In genomic region chr16:57042157-57043111, GRCh38 we compare ENCODE assay signal across 1 cellular context.
TF ChIP-seq lines count a peak whose summit lies in the region.

No MANE protein-coding gene starts in this region.

TF ChIP-seq in GM12878, 131 proteins besides CTCF, POLR2A, EP300 and RAD21 (continued from another document and continues in another):
- TF ChIP-seq ZNF207 (IDR thresholded peaks at IDR 0.05; ENCODE audit: borderline replicate concordance), result no peak
- TF ChIP-seq, protein P1, sequence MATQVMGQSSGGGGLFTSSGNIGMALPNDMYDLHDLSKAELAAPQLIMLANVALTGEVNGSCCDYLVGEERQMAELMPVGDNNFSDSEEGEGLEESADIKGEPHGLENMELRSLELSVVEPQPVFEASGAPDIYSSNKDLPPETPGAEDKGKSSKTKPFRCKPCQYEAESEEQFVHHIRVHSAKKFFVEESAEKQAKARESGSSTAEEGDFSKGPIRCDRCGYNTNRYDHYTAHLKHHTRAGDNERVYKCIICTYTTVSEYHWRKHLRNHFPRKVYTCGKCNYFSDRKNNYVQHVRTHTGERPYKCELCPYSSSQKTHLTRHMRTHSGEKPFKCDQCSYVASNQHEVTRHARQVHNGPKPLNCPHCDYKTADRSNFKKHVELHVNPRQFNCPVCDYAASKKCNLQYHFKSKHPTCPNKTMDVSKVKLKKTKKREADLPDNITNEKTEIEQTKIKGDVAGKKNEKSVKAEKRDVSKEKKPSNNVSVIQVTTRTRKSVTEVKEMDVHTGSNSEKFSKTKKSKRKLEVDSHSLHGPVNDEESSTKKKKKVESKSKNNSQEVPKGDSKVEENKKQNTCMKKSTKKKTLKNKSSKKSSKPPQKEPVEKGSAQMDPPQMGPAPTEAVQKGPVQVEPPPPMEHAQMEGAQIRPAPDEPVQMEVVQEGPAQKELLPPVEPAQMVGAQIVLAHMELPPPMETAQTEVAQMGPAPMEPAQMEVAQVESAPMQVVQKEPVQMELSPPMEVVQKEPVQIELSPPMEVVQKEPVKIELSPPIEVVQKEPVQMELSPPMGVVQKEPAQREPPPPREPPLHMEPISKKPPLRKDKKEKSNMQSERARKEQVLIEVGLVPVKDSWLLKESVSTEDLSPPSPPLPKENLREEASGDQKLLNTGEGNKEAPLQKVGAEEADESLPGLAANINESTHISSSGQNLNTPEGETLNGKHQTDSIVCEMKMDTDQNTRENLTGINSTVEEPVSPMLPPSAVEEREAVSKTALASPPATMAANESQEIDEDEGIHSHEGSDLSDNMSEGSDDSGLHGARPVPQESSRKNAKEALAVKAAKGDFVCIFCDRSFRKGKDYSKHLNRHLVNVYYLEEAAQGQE (IDR thresholded peaks at IDR 0.05; ENCODE audit: low read depth, low read length), result no peak
- no peak for TF ChIP-seq NR2C2 (IDR thresholded peaks at IDR 0.05; ENCODE audit: borderline replicate concordance, control insufficient read depth, insufficient read length, low read depth)
- no peak for TF ChIP-seq EZH2 (IDR thresholded peaks at IDR 0.05; ENCODE audit: borderline replicate concordance, control insufficient read depth, low read depth, low read length)
- TF ChIP-seq TAF1 (IDR thresholded peaks at IDR 0.05; ENCODE audit: borderline replicate concordance, low read depth, low read length), result 0 out of 2 replicates have a peak, but pooled peaks have one; percentile 17
- no peak for TF ChIP-seq NR2C1 (IDR thresholded peaks at IDR 0.05)
- TF ChIP-seq NFXL1 (IDR thresholded peaks at IDR 0.05; ENCODE audit: borderline replicate concordance), result no peak
- TF ChIP-seq ATF2 (IDR thresholded peaks at IDR 0.05; ENCODE audit: low read length), result no peak
- peak; percentile 86 for TF ChIP-seq CREM (IDR thresholded peaks at IDR 0.05; ENCODE audit: low read depth)
- TF ChIP-seq IRF3 (IDR thresholded peaks at IDR 0.05), result no peak
- TF ChIP-seq DPF2 (IDR thresholded peaks at IDR 0.05), result peak; percentile 92
- TF ChIP-seq POLR2AphosphoS2 (IDR thresholded peaks at IDR 0.05; ENCODE audit: low read depth, low read length), result no peak
- TF ChIP-seq, protein P2, sequence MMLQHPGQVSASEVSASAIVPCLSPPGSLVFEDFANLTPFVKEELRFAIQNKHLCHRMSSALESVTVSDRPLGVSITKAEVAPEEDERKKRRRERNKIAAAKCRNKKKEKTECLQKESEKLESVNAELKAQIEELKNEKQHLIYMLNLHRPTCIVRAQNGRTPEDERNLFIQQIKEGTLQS (IDR thresholded peaks at IDR 0.05; ENCODE audit: borderline replicate concordance, extremely low read depth, low read depth, low read length), result no peak
- peak; percentile 85 for TF ChIP-seq ZBED1 (IDR thresholded peaks at IDR 0.05; ENCODE audit: borderline replicate concordance)
- peak; percentile 61 to 64; a peak in 3 of 4 replicates for TF ChIP-seq BHLHE40 (IDR thresholded peaks at IDR 0.05; ENCODE audit: borderline replicate concordance in 1 of 2, low read depth in 2 of 2, low read length in 1 of 2)
- 0 out of 2 replicates have a peak, but pooled peaks have one; percentile 5 for TF ChIP-seq SMC3 (IDR thresholded peaks at IDR 0.05; ENCODE audit: borderline replicate concordance, low read length)
- no peak for TF ChIP-seq NFYA (IDR thresholded peaks at IDR 0.05; ENCODE audit: borderline replicate concordance, low read depth, low read length)
- TF ChIP-seq ZNF384 (IDR thresholded peaks at IDR 0.05; ENCODE audit: borderline replicate concordance, low read depth, low read length), result no peak
- TF ChIP-seq TCF7 (IDR thresholded peaks at IDR 0.05; ENCODE audit: borderline replicate concordance), result no peak
- no peak for TF ChIP-seq CEBPZ (IDR thresholded peaks at IDR 0.05; ENCODE audit: low read depth, low read length)
- TF ChIP-seq, protein P3, sequence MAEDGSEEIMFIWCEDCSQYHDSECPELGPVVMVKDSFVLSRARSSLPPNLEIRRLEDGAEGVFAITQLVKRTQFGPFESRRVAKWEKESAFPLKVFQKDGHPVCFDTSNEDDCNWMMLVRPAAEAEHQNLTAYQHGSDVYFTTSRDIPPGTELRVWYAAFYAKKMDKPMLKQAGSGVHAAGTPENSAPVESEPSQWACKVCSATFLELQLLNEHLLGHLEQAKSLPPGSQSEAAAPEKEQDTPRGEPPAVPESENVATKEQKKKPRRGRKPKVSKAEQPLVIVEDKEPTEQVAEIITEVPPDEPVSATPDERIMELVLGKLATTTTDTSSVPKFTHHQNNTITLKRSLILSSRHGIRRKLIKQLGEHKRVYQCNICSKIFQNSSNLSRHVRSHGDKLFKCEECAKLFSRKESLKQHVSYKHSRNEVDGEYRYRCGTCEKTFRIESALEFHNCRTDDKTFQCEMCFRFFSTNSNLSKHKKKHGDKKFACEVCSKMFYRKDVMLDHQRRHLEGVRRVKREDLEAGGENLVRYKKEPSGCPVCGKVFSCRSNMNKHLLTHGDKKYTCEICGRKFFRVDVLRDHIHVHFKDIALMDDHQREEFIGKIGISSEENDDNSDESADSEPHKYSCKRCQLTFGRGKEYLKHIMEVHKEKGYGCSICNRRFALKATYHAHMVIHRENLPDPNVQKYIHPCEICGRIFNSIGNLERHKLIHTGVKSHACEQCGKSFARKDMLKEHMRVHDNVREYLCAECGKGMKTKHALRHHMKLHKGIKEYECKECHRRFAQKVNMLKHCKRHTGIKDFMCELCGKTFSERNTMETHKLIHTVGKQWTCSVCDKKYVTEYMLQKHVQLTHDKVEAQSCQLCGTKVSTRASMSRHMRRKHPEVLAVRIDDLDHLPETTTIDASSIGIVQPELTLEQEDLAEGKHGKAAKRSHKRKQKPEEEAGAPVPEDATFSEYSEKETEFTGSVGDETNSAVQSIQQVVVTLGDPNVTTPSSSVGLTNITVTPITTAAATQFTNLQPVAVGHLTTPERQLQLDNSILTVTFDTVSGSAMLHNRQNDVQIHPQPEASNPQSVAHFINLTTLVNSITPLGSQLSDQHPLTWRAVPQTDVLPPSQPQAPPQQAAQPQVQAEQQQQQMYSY (CRISPR knock-in tag; IDR thresholded peaks at IDR 0.05), result no peak
- TF ChIP-seq JUNB (IDR thresholded peaks at IDR 0.05), result peak; percentile 86
- no peak for TF ChIP-seq MLLT1 (IDR thresholded peaks at IDR 0.05)
- TF ChIP-seq KLF5 (IDR thresholded peaks at IDR 0.05; ENCODE audit: partially characterized antibody), result peak; percentile 19
- no peak; the same call in 1 of the 2 replicates for TF ChIP-seq SREBF2 (IDR thresholded peaks at IDR 0.05; ENCODE audit: low read length)
- TF ChIP-seq CHD2 (IDR thresholded peaks at IDR 0.05; ENCODE audit: borderline replicate concordance, low read depth, low read length), result no peak; the same call in 1 of the 2 replicates
- TF ChIP-seq SMAD1 (IDR thresholded peaks at IDR 0.05; ENCODE audit: low read depth, partially characterized antibody), result peak; percentile 22
- TF ChIP-seq, protein P4, sequence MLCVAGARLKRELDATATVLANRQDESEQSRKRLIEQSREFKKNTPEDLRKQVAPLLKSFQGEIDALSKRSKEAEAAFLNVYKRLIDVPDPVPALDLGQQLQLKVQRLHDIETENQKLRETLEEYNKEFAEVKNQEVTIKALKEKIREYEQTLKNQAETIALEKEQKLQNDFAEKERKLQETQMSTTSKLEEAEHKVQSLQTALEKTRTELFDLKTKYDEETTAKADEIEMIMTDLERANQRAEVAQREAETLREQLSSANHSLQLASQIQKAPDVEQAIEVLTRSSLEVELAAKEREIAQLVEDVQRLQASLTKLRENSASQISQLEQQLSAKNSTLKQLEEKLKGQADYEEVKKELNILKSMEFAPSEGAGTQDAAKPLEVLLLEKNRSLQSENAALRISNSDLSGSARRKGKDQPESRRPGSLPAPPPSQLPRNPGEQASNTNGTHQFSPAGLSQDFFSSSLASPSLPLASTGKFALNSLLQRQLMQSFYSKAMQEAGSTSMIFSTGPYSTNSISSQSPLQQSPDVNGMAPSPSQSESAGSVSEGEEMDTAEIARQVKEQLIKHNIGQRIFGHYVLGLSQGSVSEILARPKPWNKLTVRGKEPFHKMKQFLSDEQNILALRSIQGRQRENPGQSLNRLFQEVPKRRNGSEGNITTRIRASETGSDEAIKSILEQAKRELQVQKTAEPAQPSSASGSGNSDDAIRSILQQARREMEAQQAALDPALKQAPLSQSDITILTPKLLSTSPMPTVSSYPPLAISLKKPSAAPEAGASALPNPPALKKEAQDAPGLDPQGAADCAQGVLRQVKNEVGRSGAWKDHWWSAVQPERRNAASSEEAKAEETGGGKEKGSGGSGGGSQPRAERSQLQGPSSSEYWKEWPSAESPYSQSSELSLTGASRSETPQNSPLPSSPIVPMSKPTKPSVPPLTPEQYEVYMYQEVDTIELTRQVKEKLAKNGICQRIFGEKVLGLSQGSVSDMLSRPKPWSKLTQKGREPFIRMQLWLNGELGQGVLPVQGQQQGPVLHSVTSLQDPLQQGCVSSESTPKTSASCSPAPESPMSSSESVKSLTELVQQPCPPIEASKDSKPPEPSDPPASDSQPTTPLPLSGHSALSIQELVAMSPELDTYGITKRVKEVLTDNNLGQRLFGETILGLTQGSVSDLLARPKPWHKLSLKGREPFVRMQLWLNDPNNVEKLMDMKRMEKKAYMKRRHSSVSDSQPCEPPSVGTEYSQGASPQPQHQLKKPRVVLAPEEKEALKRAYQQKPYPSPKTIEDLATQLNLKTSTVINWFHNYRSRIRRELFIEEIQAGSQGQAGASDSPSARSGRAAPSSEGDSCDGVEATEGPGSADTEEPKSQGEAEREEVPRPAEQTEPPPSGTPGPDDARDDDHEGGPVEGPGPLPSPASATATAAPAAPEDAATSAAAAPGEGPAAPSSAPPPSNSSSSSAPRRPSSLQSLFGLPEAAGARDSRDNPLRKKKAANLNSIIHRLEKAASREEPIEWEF (IDR thresholded peaks at IDR 0.05; ENCODE audit: insufficient replicate concordance, low read depth, low read length), result peak; percentile 29
- no peak for TF ChIP-seq STAT1 (conservative IDR thresholded peaks at IDR 0.05)
- TF ChIP-seq SMAD5 (IDR thresholded peaks at IDR 0.05; ENCODE audit: low read depth), result no peak
- TF ChIP-seq MEF2B (IDR thresholded peaks at IDR 0.05; ENCODE audit: partially characterized antibody, poor library complexity, severe bottlenecking), result peak; percentile 87
- TF ChIP-seq, protein P5, sequence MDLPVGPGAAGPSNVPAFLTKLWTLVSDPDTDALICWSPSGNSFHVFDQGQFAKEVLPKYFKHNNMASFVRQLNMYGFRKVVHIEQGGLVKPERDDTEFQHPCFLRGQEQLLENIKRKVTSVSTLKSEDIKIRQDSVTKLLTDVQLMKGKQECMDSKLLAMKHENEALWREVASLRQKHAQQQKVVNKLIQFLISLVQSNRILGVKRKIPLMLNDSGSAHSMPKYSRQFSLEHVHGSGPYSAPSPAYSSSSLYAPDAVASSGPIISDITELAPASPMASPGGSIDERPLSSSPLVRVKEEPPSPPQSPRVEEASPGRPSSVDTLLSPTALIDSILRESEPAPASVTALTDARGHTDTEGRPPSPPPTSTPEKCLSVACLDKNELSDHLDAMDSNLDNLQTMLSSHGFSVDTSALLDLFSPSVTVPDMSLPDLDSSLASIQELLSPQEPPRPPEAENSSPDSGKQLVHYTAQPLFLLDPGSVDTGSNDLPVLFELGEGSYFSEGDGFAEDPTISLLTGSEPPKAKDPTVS (IDR thresholded peaks at IDR 0.05; ENCODE audit: low read depth, low read length), result no peak
